1 cellular context compared by ENCODE assay signal in genomic region chr7:116449441-116449840, GRCh38.
TF ChIP-seq lines count a peak whose summit lies in the region.

No MANE protein-coding gene starts in this region.

TF ChIP-seq in SK-N-SH, 30 proteins besides CTCF, POLR2A, EP300 and RAD21 (continued from another document):
- TF ChIP-seq PBX3 (IDR thresholded peaks at IDR 0.05) (no peak), CHD2 (IDR thresholded peaks at IDR 0.05; ENCODE audit: low read length, partially characterized antibody) (no peak), EZH2phosphoT487 (IDR thresholded peaks at IDR 0.05; ENCODE audit: borderline replicate concordance, low read depth) (no peak), TCF12 (IDR thresholded peaks at IDR 0.05) (no peak), RFX5 (IDR thresholded peaks at IDR 0.05; ENCODE audit: low read length) (no peak), RCOR1 (IDR thresholded peaks at IDR 0.05; ENCODE audit: low read length) (no peak)
TF ChIP-seq in SK-N-SH: peak in this region for 0.
